Comparison of ENCODE assay signal across 1 cellular context in the genomic region with DNA sequence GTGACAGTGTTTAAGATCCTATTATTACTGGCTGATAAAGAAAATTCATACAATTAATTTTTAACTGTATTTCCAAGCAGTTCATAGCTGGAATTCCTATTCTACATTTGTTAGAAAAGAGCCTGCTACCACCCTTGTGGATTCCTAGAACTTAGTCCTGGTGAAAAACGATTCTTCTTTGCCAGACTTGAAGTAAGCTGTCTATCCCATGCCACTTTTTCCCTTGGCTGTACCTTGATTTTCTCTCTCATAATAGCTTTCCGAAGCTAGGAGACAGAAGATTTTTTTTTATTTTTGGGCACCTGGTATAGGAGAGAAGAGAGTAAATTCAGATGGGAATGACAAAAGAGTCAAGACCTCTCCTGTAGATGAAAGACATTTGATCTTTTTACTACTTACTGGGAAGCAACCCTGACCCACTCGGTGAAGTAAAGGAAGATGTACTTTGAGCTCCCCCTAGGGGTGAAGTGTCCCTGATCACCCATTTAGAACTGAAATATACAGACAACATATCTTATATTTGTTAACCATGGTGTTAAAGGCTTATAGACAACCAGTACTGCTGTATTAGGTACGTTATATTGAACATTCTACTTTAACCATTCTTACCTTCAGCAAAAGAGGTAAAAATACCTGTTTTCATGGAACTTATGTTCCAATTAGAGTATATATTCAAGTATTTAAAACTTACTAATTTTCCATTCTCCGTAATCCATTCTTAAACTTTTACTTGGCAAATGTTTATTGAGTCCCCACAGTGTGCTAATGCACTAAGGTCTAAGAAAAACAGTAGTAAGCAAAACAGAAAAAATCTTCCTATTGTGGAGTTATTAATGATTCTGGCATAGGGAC.
TF ChIP-seq lines count a peak whose summit lies in the region.

No MANE protein-coding gene starts in this region.

TF ChIP-seq in GM23338, 12 proteins besides CTCF, POLR2A, EP300 and RAD21 (continued from another document):
- no peak for TF ChIP-seq ZNF462 (CRISPR knock-in tag; IDR thresholded peaks at IDR 0.05)
- TF ChIP-seq JUNB (IDR thresholded peaks at IDR 0.05; ENCODE audit: unreplicated experiment) = no peak
- no peak for TF ChIP-seq CREB1 (CRISPR knock-in tag; IDR thresholded peaks at IDR 0.05; ENCODE audit: low read depth)
- no peak for TF ChIP-seq ETS1 (IDR thresholded peaks at IDR 0.05)
- TF ChIP-seq EZH2 (IDR thresholded peaks at IDR 0.05; ENCODE audit: low read depth, unreplicated experiment) = no peak
- TF ChIP-seq REST (IDR thresholded peaks at IDR 0.05; ENCODE audit: unreplicated experiment) = no peak
- TF ChIP-seq EZH2phosphoT487 (IDR thresholded peaks at IDR 0.05; ENCODE audit: unreplicated experiment) = no peak
- no peak for TF ChIP-seq POLR2AphosphoS5 (IDR thresholded peaks at IDR 0.05; ENCODE audit: low read depth)
TF ChIP-seq in GM23338: peak in this region for 0.
